ENCODE assay signal across 7 cellular contexts in genomic region chr6:41602864-41603608, GRCh38. TPM values are rescaled to one million over a fixed set of nuclear protein-coding genes. Genes with fewer than 3 reads are reported as not detected.
DNase-seq lines count a peak whose midpoint lies in the region; ATAC-seq and TF ChIP-seq lines count a peak whose summit lies in the region.

No MANE protein-coding gene starts in this region.

- H3F3A ChIP-seq in neural progenitor cell (ENCODE audit: low read depth) = peaks cover 16% of the 10 kb centered on the region

- H3K4me3 ChIP-seq in LNCaP clone FGC (ENCODE audit: low read depth, low read length) = peak overlapping the region; percentile 28
- peak overlapping the region; percentile 31 for H3K4me3 ChIP-seq in neural progenitor cell

- peaks cover 7% of the 10 kb centered on the region for H3K27me3 Mint-ChIP-seq in activated T-helper 1 cell treated with anti-CD3 and anti-CD28 coated beads, Interleukin-12 subunit alpha, Interleukin-12 subunit beta, Interleukin-2, Interleukin-4 antibody, amounts not matched to agents 30 ng/mL and 10 ng/mL and 1 ng/mL, durations not matched to agents 14 hours and 24 hours and 36 hours (ENCODE audit: insufficient read depth)
- H3K27me3 Mint-ChIP-seq in neural progenitor cell (ENCODE audit: insufficient read depth, low read depth) = peaks cover 5% of the 10 kb centered on the region

- DNase-seq in LNCaP clone FGC (ENCODE audit: low read depth) (peak; percentile 56), RPMI7951 (ENCODE audit: low read depth) (peak; percentile 69), foreskin keratinocyte (peak in 1 of 2 donors; percentile 67), neural progenitor cell (ENCODE audit: low spot score) (peak; percentile 92)
- peak; percentile 68 for DNase-seq in activated T-helper 1 cell treated with anti-CD3 and anti-CD28 coated beads, Interleukin-12 subunit alpha, Interleukin-12 subunit beta, Interleukin-2, Interleukin-4 antibody, amounts not matched to agents 30 ng/mL and 10 ng/mL and 1 ng/mL, durations not matched to agents 14 hours and 24 hours and 36 hours (ENCODE audit: low spot score)
- DNase-seq in stimulated activated naive CD8-positive, alpha-beta T cell treated with anti-CD3 and anti-CD28 coated beads, Interleukin-15, Interleukin-2, amounts not matched to agents 100 U/mL and 50 U/mL, for 24 hours = peak; percentile 82

- H3K36me3 ChIP-seq in neural progenitor cell = no peaks in the 10 kb centered on the region

- H3K36me3 Mint-ChIP-seq in activated T-helper 1 cell treated with anti-CD3 and anti-CD28 coated beads, Interleukin-12 subunit alpha, Interleukin-12 subunit beta, Interleukin-2, Interleukin-4 antibody, amounts not matched to agents 30 ng/mL and 10 ng/mL and 1 ng/mL, durations not matched to agents 14 hours and 24 hours and 36 hours (ENCODE audit: low read depth) = no peaks in the 10 kb centered on the region
- no peaks in the 10 kb centered on the region for H3K36me3 Mint-ChIP-seq in neural progenitor cell

- no peaks in the 10 kb centered on the region for H3K4me1 ChIP-seq in foreskin keratinocyte
- H3K4me1 ChIP-seq in neural progenitor cell = peaks cover 7% of the 10 kb centered on the region

- H3K4me2 ChIP-seq in neural progenitor cell = peak overlapping the region; percentile 70

- no peak overlapping the region for H3K9ac ChIP-seq in neural progenitor cell

- no peaks in the 10 kb centered on the region for H3K9me3 Mint-ChIP-seq in activated T-helper 1 cell treated with anti-CD3 and anti-CD28 coated beads, Interleukin-12 subunit alpha, Interleukin-12 subunit beta, Interleukin-2, Interleukin-4 antibody, amounts not matched to agents 30 ng/mL and 10 ng/mL and 1 ng/mL, durations not matched to agents 14 hours and 24 hours and 36 hours
- no peaks in the 10 kb centered on the region for H3K9me3 Mint-ChIP-seq in neural progenitor cell

- intact Hi-C loops in activated T-helper 1 cell treated with anti-CD3 and anti-CD28 coated beads, Interleukin-12 subunit alpha, Interleukin-12 subunit beta, Interleukin-2, Interleukin-4 antibody, amounts not matched to agents 30 ng/mL and 10 ng/mL and 1 ng/mL, durations not matched to agents 14 hours and 24 hours and 36 hours (cut with micrococcal nuclease) = loop anchor here (1.0 kb wide), 2 partner anchors 80 to 173 kb away; no protein-coding TSS in a partner anchor

- TF ChIP-seq CTCF in LNCaP clone FGC (IDR thresholded peaks at IDR 0.05; ENCODE audit: control insufficient read depth, extremely low read depth, insufficient read depth) = peak; percentile 88
- TF ChIP-seq CTCF in foreskin keratinocyte (conservative IDR thresholded peaks at IDR 0.05) = peak; percentile 96
- TF ChIP-seq CTCF in neural progenitor cell (IDR thresholded peaks at IDR 0.05) = peak; percentile 96

- H3K79me2 ChIP-seq in neural progenitor cell (ENCODE audit: low read depth) = no peaks in the 10 kb centered on the region

- ATAC-seq in GM18502 (IDR thresholded peaks at IDR 0.05; ENCODE audit: poor library complexity, unreplicated experiment) (peak; percentile 67), foreskin keratinocyte (peak; percentile 59)
- peak; percentile 75 for ATAC-seq in stimulated activated naive CD8-positive, alpha-beta T cell treated with anti-CD3 and anti-CD28 coated beads, Interleukin-15, Interleukin-2, amounts not matched to agents 100 U/mL and 50 U/mL, for 24 hours

- no peak overlapping the region for H2AFZ ChIP-seq in neural progenitor cell (replicated peaks)

- H3K27ac Mint-ChIP-seq in activated T-helper 1 cell treated with anti-CD3 and anti-CD28 coated beads, Interleukin-12 subunit alpha, Interleukin-12 subunit beta, Interleukin-2, Interleukin-4 antibody, amounts not matched to agents 30 ng/mL and 10 ng/mL and 1 ng/mL, durations not matched to agents 14 hours and 24 hours and 36 hours = no peak overlapping the region
- H3K27ac Mint-ChIP-seq in neural progenitor cell = peak overlapping the region; percentile 27

- H3K4me3 Mint-ChIP-seq in activated T-helper 1 cell treated with anti-CD3 and anti-CD28 coated beads, Interleukin-12 subunit alpha, Interleukin-12 subunit beta, Interleukin-2, Interleukin-4 antibody, amounts not matched to agents 30 ng/mL and 10 ng/mL and 1 ng/mL, durations not matched to agents 14 hours and 24 hours and 36 hours = no peak overlapping the region
- peak overlapping the region; percentile 69 for H3K4me3 Mint-ChIP-seq in neural progenitor cell

- peaks cover 3% of the 10 kb centered on the region for H4K20me1 ChIP-seq in neural progenitor cell (ENCODE audit: low read depth)

- H3K4me1 Mint-ChIP-seq in activated T-helper 1 cell treated with anti-CD3 and anti-CD28 coated beads, Interleukin-12 subunit alpha, Interleukin-12 subunit beta, Interleukin-2, Interleukin-4 antibody, amounts not matched to agents 30 ng/mL and 10 ng/mL and 1 ng/mL, durations not matched to agents 14 hours and 24 hours and 36 hours (ENCODE audit: low read depth) = peaks cover 6% of the 10 kb centered on the region
- peaks cover 15% of the 10 kb centered on the region for H3K4me1 Mint-ChIP-seq in neural progenitor cell

- no peaks in the 10 kb centered on the region for H3K9me3 ChIP-seq in neural progenitor cell (ENCODE audit: low read depth)

- H3K27me3 ChIP-seq in foreskin keratinocyte (no peaks in the 10 kb centered on the region), neural progenitor cell (no peaks in the 10 kb centered on the region)

- H3K27ac ChIP-seq in foreskin keratinocyte (no peak overlapping the region), neural progenitor cell (no peak overlapping the region)

RNA-seq across cellular contexts. Expression of gene MDFI, which starts 35.2 kb away (rescaled TPM):
- total RNA-seq in RPMI7951 (2014; rRNA removed; shearing (Covaris generic)) = 2.6 and 5.0 TPM in 2 replicates
- total RNA-seq in activated T-helper 1 cell treated with anti-CD3 and anti-CD28 coated beads, Interleukin-12 subunit alpha, Interleukin-12 subunit beta, Interleukin-2, Interleukin-4 antibody, amounts not matched to agents 30 ng/mL and 10 ng/mL and 1 ng/mL, durations not matched to agents 14 hours and 24 hours and 36 hours = not detected in 2 replicates
- total RNA-seq in foreskin keratinocyte = 150 and 170 TPM in 2 replicates
- polyA plus RNA-seq in foreskin keratinocyte = 172 and 181 TPM in 2 replicates
- 29.5 and 87.4 TPM in 2 replicates for total RNA-seq in neural progenitor cell (ENCODE audit: low replicate concordance)

RNA-seq across cellular contexts. Expression of gene FOXP4, which starts 56.9 kb away (rescaled TPM):
- total RNA-seq in RPMI7951 (2014; rRNA removed; shearing (Covaris generic)) = 3.1 and 4.7 TPM in 2 replicates
- 21.6 and 24.0 TPM in 2 replicates for total RNA-seq in activated T-helper 1 cell treated with anti-CD3 and anti-CD28 coated beads, Interleukin-12 subunit alpha, Interleukin-12 subunit beta, Interleukin-2, Interleukin-4 antibody, amounts not matched to agents 30 ng/mL and 10 ng/mL and 1 ng/mL, durations not matched to agents 14 hours and 24 hours and 36 hours
- 8.2 and 8.8 TPM in 2 replicates for total RNA-seq in foreskin keratinocyte
- 12.2 and 12.5 TPM in 2 replicates for polyA plus RNA-seq in foreskin keratinocyte
- total RNA-seq in neural progenitor cell (ENCODE audit: low replicate concordance) = 2.7 and 6.9 TPM in 2 replicates
